Comparison of ENCODE assay signal across 13 cellular contexts in the genomic region with DNA sequence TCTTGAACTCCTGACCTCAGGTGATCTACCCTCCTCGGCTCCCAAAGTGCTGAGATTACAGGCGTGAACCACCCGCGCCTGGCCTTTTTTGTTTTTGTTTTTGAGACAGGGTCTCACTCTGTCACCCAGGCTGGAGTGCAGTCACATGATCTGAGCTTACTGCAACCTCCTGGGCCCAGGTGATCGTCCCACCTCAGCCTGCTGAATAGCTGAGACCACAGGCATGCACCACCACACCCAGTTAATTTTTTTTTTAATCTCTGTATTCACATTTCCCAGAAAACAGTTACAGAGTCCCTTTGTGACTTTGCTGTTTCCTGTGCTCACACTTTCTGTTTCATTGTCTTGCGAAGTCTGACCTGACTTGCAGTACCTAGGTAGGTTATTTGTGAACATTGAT. TPM values are rescaled to one million over a fixed set of nuclear protein-coding genes. Genes with fewer than 3 reads are reported as not detected.
DNase-seq lines count a peak whose midpoint lies in the region; ATAC-seq, FAIRE-seq and TF ChIP-seq lines count a peak whose summit lies in the region.
"Had no signal": no experiment of that assay in that cellular context is flagged by ENCODE, and none has a peak within 500 bp of the region (broad histone marks: within the 10 kb centered on the region; RNA-seq: fewer than 3 reads in every experiment).

No MANE protein-coding gene starts in this region.

- BruUV-seq in HCT116 (replicated peaks; lab: Mats Ljungman, UMichigan): no TSS peak
- no TSS peak for BruUV-seq in GM12878 (replicated peaks; lab: Mats Ljungman, UMichigan)

- TF ChIP-seq CTCF in HCT116 (IDR thresholded peaks at IDR 0.05 in 2 of 3, conservative IDR thresholded peaks at IDR 0.05 in 1 of 3; ENCODE audit: borderline replicate concordance in 1 of 3, insufficient read depth in 1 of 3, low read depth in 2 of 3, low read length in 2 of 3) (no peak), GM12878 (IDR thresholded peaks at IDR 0.05 in 2 of 3, conservative IDR thresholded peaks at IDR 0.05 in 1 of 3; ENCODE audit: control insufficient read depth in 2 of 3, extremely low read depth in 1 of 3, insufficient read depth in 1 of 3, low read depth in 3 of 3, low read length in 3 of 3) (no peak)

- no peak overlapping the region; the same call in 1 of the 2 replicates for H3K27ac ChIP-seq in HCT116 (ENCODE audit: low read depth, low read length)
- H3K27ac ChIP-seq in GM12878 (ENCODE audit: control insufficient read depth, insufficient read depth): no peak overlapping the region
- H3K27ac ChIP-seq: C4-2B, right atrium auricular region had no signal

- SMC1A ChIA-PET in GM12878 (lab: Charles Lee; ENCODE audit: uncharacterized antibody, unreplicated experiment): no interaction called here

- RAD21 ChIA-PET in HCT116 (lab: Charles Lee; ENCODE audit: low non-redundant PET in 1 of 2, low total read pairs in 2 of 2, uncharacterized antibody in 2 of 2, unreplicated experiment in 2 of 2) (no interaction called here), GM12878 (lab: Charles Lee; ENCODE audit: unreplicated experiment) (no interaction called here)

- CTCF ChIA-PET in HCT116 (lab: Charles Lee): no interaction called here
- CTCF ChIA-PET in GM12878 (lab: Yijun Ruan, JAX): no interaction called here

- H3K4me1 ChIP-seq in HCT116 (ENCODE audit: control insufficient read depth in 1 of 2, insufficient read depth in 2 of 2, low read length in 2 of 2): peaks cover 21 to 23% of the 10 kb centered on the region in 2 experiments
- H3K4me1 ChIP-seq in GM12878 (ENCODE audit: control insufficient read depth, insufficient read depth, low read length): peaks cover 12% of the 10 kb centered on the region

- in situ Hi-C loops in GM12878 (cut with MboI): no loop called here

- no peak for TF ChIP-seq RAD21 in HCT116 (IDR thresholded peaks at IDR 0.05; ENCODE audit: low read depth)
- TF ChIP-seq RAD21 in GM12878 (IDR thresholded peaks at IDR 0.05; ENCODE audit: insufficient read depth, low read depth, low read length): no peak

- H3K79me2 ChIP-seq in HCT116 (ENCODE audit: insufficient read depth, low read length): peaks cover 14% of the 10 kb centered on the region; the same call in 1 of the 2 replicates
- no peaks in the 10 kb centered on the region; the same call in 1 of the 2 replicates for H3K79me2 ChIP-seq in GM12878 (ENCODE audit: control insufficient read depth, insufficient read depth, low read length)

- H3K4me3 ChIP-seq in HCT116 (replicated peaks in 1 of 2; ENCODE audit: low read depth in 1 of 2, low read length in 2 of 2): no peak overlapping the region
- H3K4me3 ChIP-seq in GM12878: no peak overlapping the region
- H3K4me3 ChIP-seq: right atrium auricular region had no signal

- H3K4me2 ChIP-seq in HCT116 (ENCODE audit: low read length) (peak overlapping the region; percentile 31; the same call in 1 of the 2 replicates), GM12878 (ENCODE audit: control insufficient read depth, insufficient read depth) (peak overlapping the region; percentile 46; the same call in 1 of the 2 replicates)

- H2AFZ ChIP-seq in HCT116 (ENCODE audit: low read depth, low read length, poor library complexity, severe bottlenecking): no peak overlapping the region
- no peak overlapping the region for H2AFZ ChIP-seq in GM12878 (ENCODE audit: control insufficient read depth, low read depth, low read length)

- WGBS in GM12878 (ENCODE audit: insufficient coverage, insufficient replicate concordance, low lambda C conversion rate, missing lambda C conversion rate): 51% methylated on average over 6 of the region's 6 CpGs

- intact Hi-C loops in HCT116 (cut with micrococcal nuclease): no loop called here
- intact Hi-C loops in GM12878 (cut with micrococcal nuclease; ENCODE audit: unreplicated experiment): loop anchor here (5.0 to 10.0 kb wide), 3 partner anchors 41 to 241 kb away; partner anchors contain the start of genes ZNF174 and ZSCAN32

- no peak for DNase-seq in HCT116 (ENCODE audit: low read depth, low spot score)
- peak; percentile 48 for DNase-seq in activated CD4-positive, alpha-beta T cell treated with anti-CD3 and anti-CD28 coated beads, Interleukin-2, amount 50 U/mL, for 1 hour
- no peak for DNase-seq in GM12878 (ENCODE audit: low read depth, low spot score)
- peak; percentile 41 to 43 for DNase-seq in stimulated activated CD4-positive, alpha-beta T cell treated with anti-CD3 and anti-CD28 coated beads, Interleukin-2, amount 100 ng/mL, for 24 hours
- DNase-seq in SW 1271 (lab: John Stamatoyannopoulos, UW): no peak
- DNase-seq in NAMALWA (ENCODE audit: low spot score): no peak
- DNase-seq in SIG-M5 (lab: John Stamatoyannopoulos, UW): no peak
- DNase-seq: NCI-H1436 had no signal

- H3K9ac ChIP-seq in HCT116 (ENCODE audit: low read length) (no peak overlapping the region), GM12878 (ENCODE audit: control insufficient read depth, insufficient read depth, low read length) (no peak overlapping the region)

- POLR2A ChIA-PET in HCT116 (lab: Charles Lee): no interaction called here
- POLR2A ChIA-PET in GM12878 (lab: Charles Lee): no interaction called here

- TF ChIP-seq POLR2A in HCT116 (IDR thresholded peaks at IDR 0.05; ENCODE audit: borderline replicate concordance, extremely low read depth, insufficient read depth, insufficient read length) (no peak), GM12878 (IDR thresholded peaks at IDR 0.05; ENCODE audit: low read depth, low read length) (no peak)

- H3K27me3 ChIP-seq in HCT116 (ENCODE audit: insufficient read depth, low read length) (no peaks in the 10 kb centered on the region), GM12878 (replicated peaks in 1 of 2; ENCODE audit: control insufficient read depth in 2 of 2, insufficient read depth in 2 of 2, low read length in 1 of 2) (no peaks in the 10 kb centered on the region)
- H3K27me3 ChIP-seq: right atrium auricular region had no signal

- ATAC-seq in HCT116: no peak
- peak; percentile 8; the same call in 2 of the 3 replicates for ATAC-seq in GM12878
- no peak for ATAC-seq in GM21526 (IDR thresholded peaks at IDR 0.05; ENCODE audit: low FRiP score, unreplicated experiment)
- ATAC-seq: Right ventricle myocardium inferior had no signal

- no peaks in the 10 kb centered on the region for H3K9me2 ChIP-seq in HCT116 (ENCODE audit: insufficient read depth)

- H3K9me3 ChIP-seq in HCT116 (ENCODE audit: control insufficient read depth in 1 of 2, insufficient read depth in 1 of 2, low read depth in 1 of 2, low read length in 2 of 2) (no peaks in the 10 kb centered on the region), GM12878 (replicated peaks; ENCODE audit: control insufficient read depth, insufficient read depth, low read length) (no peaks in the 10 kb centered on the region; the same call in 2 of the 3 replicates)
- H3K9me3 ChIP-seq: right atrium auricular region had no signal

- TF ChIP-seq EP300 in GM12878 (IDR thresholded peaks at IDR 0.05; ENCODE audit: borderline replicate concordance in 1 of 2, control insufficient read depth in 1 of 2, low read depth in 2 of 2, low read length in 2 of 2): no peak

- H4K20me1 ChIP-seq in HCT116 (ENCODE audit: insufficient read depth) (no peaks in the 10 kb centered on the region), GM12878 (ENCODE audit: control insufficient read depth, insufficient read depth) (no peaks in the 10 kb centered on the region)

- no peak for FAIRE-seq in GM12878 (lab: Jason Lieb, UNC)

- H3K36me3 ChIP-seq in HCT116 (ENCODE audit: control insufficient read depth in 1 of 2, insufficient read depth in 2 of 2, low read length in 2 of 2) (no peaks in the 10 kb centered on the region), GM12878 (ENCODE audit: control insufficient read depth in 2 of 2, insufficient read depth in 2 of 2, low read length in 1 of 2) (0 out of 4 replicates have a peak, but pooled peaks cover 0 to 1% of the 10 kb centered on the region in 2 experiments)

TF ChIP-seq in GM12878, 131 proteins besides CTCF, POLR2A, EP300 and RAD21 (continues in another document):
- no peak for TF ChIP-seq CREM (IDR thresholded peaks at IDR 0.05; ENCODE audit: low read depth)
- no peak for TF ChIP-seq RBBP5 (conservative IDR thresholded peaks at IDR 0.05)

RNA-seq across cellular contexts. Expression of gene CLUAP1, which starts 2.7 kb away (rescaled TPM):
- total RNA-seq in HCT116 (2021; ENCODE audit: unreplicated experiment) (27.4 TPM), GM12878 (2014; rRNA removed) (3.8 and 6.0 TPM in 2 replicates), GM12878 (2014; rRNA removed; fragmentation: Illumina TruSeq; extraction: Trizol) (8.5 and 11.2 TPM in 2 replicates), GM12878 (2021) (6.9 and 7.1 TPM in 2 replicates)
- polyA plus RNA-seq in HCT116 (2012): 18.8 and 23.3 TPM in 2 replicates
- 23.3 and 26.2 TPM in 2 replicates for total RNA-seq in GM12878 (2013; cell fraction: nucleolus; rRNA removed)
- 5.1 TPM for polyA plus RNA-seq in GM12878 (2011; ENCODE audit: low read depth)
- polyA plus RNA-seq in GM12878 (2011; rRNA removed) (15.0 and 19.5 TPM in 2 replicates), GM12878 (2014; fragmentation: Illumina TruSeq; extraction: Trizol) (8.2 and 14.5 TPM in 2 replicates), GM12878 (2014; fragmentation: Nextera tagmentation; extraction: Ambion mirVana) (10 to 100 TPM; 14.9 to 16.2 TPM), GM12878 (2014; rRNA removed) (5.0 and 7.9 TPM in 2 replicates), GM12878 (2016; fragmentation: Nextera tagmentation; extraction: Ambion mirVana) (10 to 100 TPM; 14.6 to 15.1 TPM)
- polyA plus RNA-seq in GM12878 (2011; cell fraction: cytosol; rRNA removed): 3.5 and 4.4 TPM in 2 replicates
- polyA plus RNA-seq in GM12878 (2011; cell fraction: nucleus; rRNA removed): 5.5 and 5.9 TPM in 2 replicates
- 6.0 and 7.1 TPM in 2 replicates for polyA plus RNA-seq in GM12878 (2012)
- polyA minus RNA-seq in GM12878 (2011; rRNA and poly(A)+ RNA removed): 4.0 and 8.4 TPM in 2 replicates
- polyA minus RNA-seq in GM12878 (2011; cell fraction: cytosol; rRNA and poly(A)+ RNA removed): 3.9 and 7.2 TPM in 2 replicates
- polyA minus RNA-seq in GM12878 (2011; cell fraction: nucleus; rRNA and poly(A)+ RNA removed): 2.9 and 5.7 TPM in 2 replicates

RNA-seq across cellular contexts. Expression of gene C16orf90, which starts 8.2 kb away (rescaled TPM):
- total RNA-seq in HCT116 (2021; ENCODE audit: unreplicated experiment) (not detected), GM12878 (2014; rRNA removed) (not detected in 2 replicates), GM12878 (2014; rRNA removed; fragmentation: Illumina TruSeq; extraction: Trizol) (not detected in 2 replicates), GM12878 (2021) (not detected in 2 replicates)
- polyA plus RNA-seq in HCT116 (2012): not detected in 2 replicates
- not detected in 2 replicates for total RNA-seq in GM12878 (2013; cell fraction: nucleolus; rRNA removed)
- polyA plus RNA-seq in GM12878 (2011; ENCODE audit: low read depth): not detected
- polyA plus RNA-seq in GM12878 (2011; rRNA removed) (not detected in 2 replicates), GM12878 (2014; fragmentation: Illumina TruSeq; extraction: Trizol) (not detected in 2 replicates), GM12878 (2014; fragmentation: Nextera tagmentation; extraction: Ambion mirVana) (not detected), GM12878 (2014; rRNA removed) (not detected in 2 replicates), GM12878 (2016; fragmentation: Nextera tagmentation; extraction: Ambion mirVana) (not detected)
- not detected in 2 replicates for polyA plus RNA-seq in GM12878 (2011; cell fraction: cytosol; rRNA removed)
- polyA plus RNA-seq in GM12878 (2011; cell fraction: nucleus; rRNA removed): not detected in 2 replicates
- not detected in 2 replicates for polyA plus RNA-seq in GM12878 (2012)
- not detected in 2 replicates for polyA minus RNA-seq in GM12878 (2011; rRNA and poly(A)+ RNA removed)
- not detected in 2 replicates for polyA minus RNA-seq in GM12878 (2011; cell fraction: cytosol; rRNA and poly(A)+ RNA removed)
- not detected in 2 replicates for polyA minus RNA-seq in GM12878 (2011; cell fraction: nucleus; rRNA and poly(A)+ RNA removed)
- total RNA-seq: epithelial cell of proximal tubule, right atrium auricular region, Right ventricle myocardium inferior had no signal

Comparison
In these comparisons a context has a peak if more than half of its experiments do, and no peak if none do; other contexts are left out.
1. DNase-seq: peak in activated CD4-positive, alpha-beta T cell treated with anti-CD3 and anti-CD28 coated beads, Interleukin-2, amount 50 U/mL, for 1 hour (single experiment) and stimulated activated CD4-positive, alpha-beta T cell treated with anti-CD3 and anti-CD28 coated beads, Interleukin-2, amount 100 ng/mL, for 24 hours (2 of 2); none in HCT116 (single experiment), GM12878 (single experiment), SW 1271 (0 of 2), NAMALWA (single experiment) and SIG-M5 (single experiment).